In genomic region chr1:29453502-29454240, GRCh38 we compare ENCODE assay signal across 9 cellular contexts.
DNase-seq lines count a peak whose midpoint lies in the region; ATAC-seq, FAIRE-seq and TF ChIP-seq lines count a peak whose summit lies in the region.
"Had no signal": no experiment of that assay in that cellular context is flagged by ENCODE, and none has a peak within 500 bp of the region (broad histone marks: within the 10 kb centered on the region; RNA-seq: fewer than 3 reads in every experiment).

No MANE protein-coding gene starts in this region.

- no peaks in the 10 kb centered on the region for H3K36me3 ChIP-seq in HepG2 (replicated peaks in 1 of 2; ENCODE audit: control insufficient read depth in 1 of 2, insufficient read depth in 2 of 2, low read length in 2 of 2)

- peak; percentile 94 for FAIRE-seq in HepG2 (lab: Jason Lieb, UNC)
- FAIRE-seq: G401.6 had no signal

- H3K4me2 ChIP-seq in HepG2 (ENCODE audit: low read depth, low read length) = peak overlapping the region; percentile 77

- peak; percentile 57 for TF ChIP-seq CTCF in HepG2 (CRISPR knock-in tag; IDR thresholded peaks at IDR 0.05)

- DNase-seq in NOMO-1 treated with DMSO at 0.1 percent for 48 hours (lab: John Stamatoyannopoulos, UW; ENCODE audit: unreplicated experiment) (peak; percentile 8), NOMO-1 treated with dmso at 0.1 percent for 144 hours (lab: John Stamatoyannopoulos, UW; ENCODE audit: unreplicated experiment) (no peak), NCI-H2029 treated with DMSO at 0.1 percent for 48 hours (lab: John Stamatoyannopoulos, UW) (peak; percentile 25), T47D (ENCODE audit: low read depth in 1 of 2, low spot score in 1 of 2) (peak; percentile 37 to 74), HepG2 (ENCODE audit: low spot score) (peak; percentile 70), putamen (ENCODE audit: low spot score) (no peak)
- DNase-seq in stimulated activated CD4-positive, alpha-beta T cell treated with anti-CD3 and anti-CD28 coated beads, Interleukin-4, amount 100 ng/mL, for 4 hours = no peak

- peaks cover 30% of the 10 kb centered on the region for H3K4me1 ChIP-seq in HepG2 (ENCODE audit: insufficient read depth, low read length)

- H3K9ac ChIP-seq in HepG2 (ENCODE audit: insufficient read depth, low read depth, low read length) = no peak overlapping the region

- H3K79me2 ChIP-seq in HepG2 (ENCODE audit: insufficient read depth, low read length) = no peaks in the 10 kb centered on the region

- CTCF ChIA-PET in HepG2 (lab: Yijun Ruan, JAX; ENCODE audit: low intra/inter-chr PET ratio, low total read pairs) = interaction anchor here (1.2 to 1.4 kb wide), 2 partner anchors 112 to 218 kb away, joined by 3 to 9 read pairs; partner anchors contain the start of gene PTPRU

- POLR2A ChIA-PET in HepG2 (lab: Yijun Ruan, JAX) = no interaction called here

- in situ Hi-C loops in T47D (cut with HindIII; ENCODE audit: low pct_unique_long_range_greater_than_20kb, low sequenced_read_pairs) (no loop called here), HepG2 (cut with HindIII; ENCODE audit: extremely low pct_ligation_motif_present, low pct_unique_long_range_greater_than_20kb) (loop anchor here (10.0 kb wide), 1 partner anchor 219 kb away; the partner anchor contains the start of genes MECR and PTPRU)

- no peaks in the 10 kb centered on the region for H3K9me3 ChIP-seq in HepG2 (ENCODE audit: low read length)

- TF ChIP-seq EP300 in HepG2 (IDR thresholded peaks at IDR 0.05; ENCODE audit: low read depth in 2 of 2, low read length in 2 of 2) (no peak), HepG2 (CRISPR knock-in tag; IDR thresholded peaks at IDR 0.05; ENCODE audit: borderline replicate concordance) (no peak)

- H3K27me3 ChIP-seq in HepG2 (ENCODE audit: control insufficient read depth in 1 of 2, insufficient read depth in 2 of 2, low read length in 2 of 2) = no peaks in the 10 kb centered on the region; a peak in 1 of 5 replicates

- H3K4me3 ChIP-seq in HepG2 (replicated peaks in 1 of 3; ENCODE audit: insufficient read depth in 1 of 3, low read depth in 2 of 3, low read length in 3 of 3) = peak overlapping the region in 1 of 3 experiments; percentile 41; a peak in 1 of 6 replicates

- WGBS in HepG2 (ENCODE audit: low lambda C conversion rate) = 2% methylated on average over 4 of the region's 8 CpGs

- no peaks in the 10 kb centered on the region for H4K20me1 ChIP-seq in HepG2 (ENCODE audit: insufficient read depth, low read length)

- H2AFZ ChIP-seq in HepG2 (ENCODE audit: low read length) = peak overlapping the region; percentile 79

- H3K27ac ChIP-seq in HepG2 (ENCODE audit: extremely low read length, insufficient read depth, low read length) = no peak overlapping the region

- TF ChIP-seq POLR2A in HepG2 (IDR thresholded peaks at IDR 0.05; ENCODE audit: insufficient read depth in 1 of 2, low read depth in 2 of 2, low read length in 2 of 2) = no peak

- TF ChIP-seq RAD21 in HepG2 (CRISPR knock-in tag; IDR thresholded peaks at IDR 0.05) = no peak

- intact Hi-C loops in HepG2 (cut with micrococcal nuclease; ENCODE audit: unreplicated experiment) = loop anchor here (1.0 kb wide), 1 partner anchor 34 kb away; no protein-coding TSS in a partner anchor

- BruUV-seq in HepG2 (replicated peaks; lab: Mats Ljungman, UMichigan) = no TSS peak

- ATAC-seq in HepG2 (peak; percentile 70), GM19467 (IDR thresholded peaks at IDR 0.05; ENCODE audit: unreplicated experiment) (no peak)

TF ChIP-seq in HepG2, 621 proteins besides CTCF, POLR2A, EP300 and RAD21:
- TF ChIP-seq HMGA1 (CRISPR knock-in tag; conservative IDR thresholded peaks at IDR 0.05) (no peak), MTA1 (CRISPR knock-in tag; IDR thresholded peaks at IDR 0.05; ENCODE audit: borderline replicate concordance) (no peak), ZNF777 (CRISPR knock-in tag; IDR thresholded peaks at IDR 0.05) (no peak), ZNF850 (CRISPR knock-in tag; conservative IDR thresholded peaks at IDR 0.05) (no peak), TFDP2 (CRISPR knock-in tag; IDR thresholded peaks at IDR 0.05) (no peak), ZNF10 (CRISPR knock-in tag; IDR thresholded peaks at IDR 0.05; ENCODE audit: borderline replicate concordance, low read depth) (no peak), XRCC5 (optimal IDR thresholded peaks at IDR 0.05; ENCODE audit: low read length) (peak; percentile 41), SMC3 (IDR thresholded peaks at IDR 0.05; ENCODE audit: low read length) (peak; percentile 49; the same call in 1 of the 2 replicates), PHF5A (CRISPR knock-in tag; IDR thresholded peaks at IDR 0.05; ENCODE audit: low read depth, unreplicated experiment) (no peak), KLF11 (CRISPR knock-in tag; IDR thresholded peaks at IDR 0.05) (no peak), MIXL1 (CRISPR knock-in tag; IDR thresholded peaks at IDR 0.05) (no peak), HNRNPK (IDR thresholded peaks at IDR 0.05; ENCODE audit: low read depth, low read length, poor library complexity, severe bottlenecking) (peak; percentile 63), RARG (CRISPR knock-in tag; IDR thresholded peaks at IDR 0.05; ENCODE audit: low read depth) (no peak)
- TF ChIP-seq, protein P1, sequence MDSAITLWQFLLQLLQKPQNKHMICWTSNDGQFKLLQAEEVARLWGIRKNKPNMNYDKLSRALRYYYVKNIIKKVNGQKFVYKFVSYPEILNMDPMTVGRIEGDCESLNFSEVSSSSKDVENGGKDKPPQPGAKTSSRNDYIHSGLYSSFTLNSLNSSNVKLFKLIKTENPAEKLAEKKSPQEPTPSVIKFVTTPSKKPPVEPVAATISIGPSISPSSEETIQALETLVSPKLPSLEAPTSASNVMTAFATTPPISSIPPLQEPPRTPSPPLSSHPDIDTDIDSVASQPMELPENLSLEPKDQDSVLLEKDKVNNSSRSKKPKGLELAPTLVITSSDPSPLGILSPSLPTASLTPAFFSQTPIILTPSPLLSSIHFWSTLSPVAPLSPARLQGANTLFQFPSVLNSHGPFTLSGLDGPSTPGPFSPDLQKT (CRISPR knock-in tag; IDR thresholded peaks at IDR 0.05; ENCODE audit: borderline replicate concordance) = no peak

Comparison
In these comparisons a context has a peak if more than half of its experiments do, and no peak if none do; other contexts are left out.
1. DNase-seq: peak in NOMO-1 treated with DMSO at 0.1 percent for 48 hours (single experiment), NCI-H2029 treated with DMSO at 0.1 percent for 48 hours (single experiment), T47D (2 of 2) and HepG2 (single experiment); none in NOMO-1 treated with dmso at 0.1 percent for 144 hours (single experiment), putamen (single experiment) and stimulated activated CD4-positive, alpha-beta T cell treated with anti-CD3 and anti-CD28 coated beads, Interleukin-4, amount 100 ng/mL, for 4 hours (0 of 2).